29 cellular contexts compared by ENCODE assay signal in the genomic region with DNA sequence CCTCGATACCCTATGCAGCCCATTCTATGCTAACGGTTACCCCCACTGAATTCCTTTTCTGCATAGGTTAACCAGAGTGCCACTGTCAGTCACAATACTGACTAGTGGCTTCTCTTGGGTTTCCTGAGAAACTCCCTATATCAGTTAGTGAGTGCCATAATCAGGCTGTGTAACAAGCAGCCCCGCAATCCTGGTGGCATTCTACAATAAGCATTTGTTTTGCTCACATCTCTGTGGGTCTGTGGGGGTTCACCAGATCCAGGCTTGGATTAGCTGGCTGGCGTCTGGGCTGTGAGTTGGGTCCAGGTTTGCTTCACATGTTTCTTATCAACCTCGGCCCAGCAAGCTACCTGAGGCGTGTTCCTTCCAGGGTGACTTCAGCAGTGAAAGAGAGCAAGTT. TPM values are rescaled to one million over a fixed set of nuclear protein-coding genes. Genes with fewer than 3 reads are reported as not detected.
"Had no signal": no experiment of that assay in that cellular context is flagged by ENCODE, and none has a peak within 500 bp of the region (broad histone marks: within the 10 kb centered on the region; RNA-seq: fewer than 3 reads in every experiment).

No MANE protein-coding gene starts in this region.

- H3K4me1 Mint-ChIP-seq: activated T-helper 17 cell treated with anti-CD3 and anti-CD28 coated beads, Interleukin-2, amount 50 U/mL, for 72 hours had no signal

- H3K9me3 ChIP-seq: esophagus squamous epithelium, left ventricle myocardium inferior, testis, uterus had no signal

- H3K27me3 ChIP-seq: testis had no signal

- H3K27me3 Mint-ChIP-seq: activated naive CD4-positive, alpha-beta T cell treated with anti-CD3 and anti-CD28 coated beads, Interleukin-2, amount 50 U/mL, for 24 hours; activated naive CD8-positive, alpha-beta T cell treated with anti-CD3 and anti-CD28 coated beads, Interleukin-2, amount 50 U/mL, for 24 hours had no signal

- H3K27ac Mint-ChIP-seq: activated CD4-positive, alpha-beta memory T cell treated with anti-CD3 and anti-CD28 coated beads, Interleukin-2, amount 10 ng/mL, durations not matched to agents 7 days and 5 days; activated CD4-positive, alpha-beta T cell treated with anti-CD3 and anti-CD28 coated beads, Interleukin-2, amount 10 ng/mL, durations not matched to agents 7 days and 5 days; activated naive CD4-positive, alpha-beta T cell treated with anti-CD3 and anti-CD28 coated beads, Interleukin-2, amount 50 U/mL, for 24 hours; activated naive CD8-positive, alpha-beta T cell treated with anti-CD3 and anti-CD28 coated beads, Interleukin-2, amount 50 U/mL, for 24 hours; activated T-helper 17 cell treated with anti-CD3 and anti-CD28 coated beads, Interleukin-2, amount 50 U/mL, for 72 hours; WTC11 had no signal

- H3K27ac ChIP-seq: esophagus squamous epithelium, left ventricle myocardium inferior, testis, uterus had no signal

- ATAC-seq: activated naive CD8-positive, alpha-beta T cell treated with anti-CD3 and anti-CD28 coated beads, Interleukin-2, amount 50 U/mL, for 24 hours; activated T-cell treated with anti-CD3 and anti-CD28 coated beads, Interleukin-2, amount 50 U/mL, for 4 hours; activated T-helper 17 cell treated with anti-CD3 and anti-CD28 coated beads, Interleukin-2, amount 50 U/mL, for 72 hours; sciatic nerve; stimulated activated naive CD8-positive, alpha-beta T cell treated with anti-CD3 and anti-CD28 coated beads, Interleukin-15, Interleukin-2, amounts not matched to agents 100 U/mL and 50 U/mL, for 24 hours; T-helper 17 cell; WTC11 had no signal

- H3K36me3 Mint-ChIP-seq: activated naive CD4-positive, alpha-beta T cell treated with anti-CD3 and anti-CD28 coated beads, Interleukin-2, amount 50 U/mL, for 24 hours; WTC11 had no signal

- DNase-seq: activated CD4-positive, alpha-beta memory T cell treated with anti-CD3 and anti-CD28 coated beads, Interleukin-2, amount 10 ng/mL, durations not matched to agents 7 days and 5 days; activated CD4-positive, alpha-beta T cell treated with anti-CD3 and anti-CD28 coated beads for 1 hour; activated CD4-positive, alpha-beta T cell treated with anti-CD3 and anti-CD28 coated beads, Interleukin-2, amount 10 ng/mL, durations not matched to agents 7 days and 5 days; activated gamma-delta T cell treated with Interleukin-2 at 50 U/mL for 16 hours; activated naive CD8-positive, alpha-beta T cell treated with anti-CD3 and anti-CD28 coated beads, Interleukin-2, amount 50 U/mL, for 24 hours; activated T-cell treated with anti-CD3 and anti-CD28 coated beads, Interleukin-2, amount 50 U/mL, for 4 hours; amygdala; central memory CD4-positive, alpha-beta T cell; esophagus squamous epithelium; islet precursor cell; left ventricle myocardium inferior; posterior cingulate gyrus; stimulated activated CD4-positive, alpha-beta T cell treated with anti-CD3 and anti-CD28 coated beads, Interleukin-12 subunit alpha, Interleukin-12 subunit beta, amount 100 ng/mL, for 4 hours; stimulated activated CD4-positive, alpha-beta T cell treated with anti-CD3 and anti-CD28 coated beads, Interleukin-4, amount 100 ng/mL, for 1 hour; stimulated activated naive CD8-positive, alpha-beta T cell treated with anti-CD3 and anti-CD28 coated beads, Interleukin-15, Interleukin-2, amounts not matched to agents 100 U/mL and 50 U/mL, for 24 hours; T-helper 17 cell; T1000; testis; trophoblast cell; uterus had no signal

- H3K4me3 Mint-ChIP-seq: activated CD4-positive, alpha-beta memory T cell treated with anti-CD3 and anti-CD28 coated beads, Interleukin-2, amount 10 ng/mL, durations not matched to agents 7 days and 5 days; activated CD4-positive, alpha-beta T cell treated with anti-CD3 and anti-CD28 coated beads, Interleukin-2, amount 10 ng/mL, durations not matched to agents 7 days and 5 days; activated naive CD4-positive, alpha-beta T cell treated with anti-CD3 and anti-CD28 coated beads, Interleukin-2, amount 50 U/mL, for 24 hours; activated naive CD8-positive, alpha-beta T cell treated with anti-CD3 and anti-CD28 coated beads, Interleukin-2, amount 50 U/mL, for 24 hours; activated T-cell treated with anti-CD3 and anti-CD28 coated beads, Interleukin-2, amount 50 U/mL, for 4 hours; activated T-helper 17 cell treated with anti-CD3 and anti-CD28 coated beads, Interleukin-2, amount 50 U/mL, for 72 hours; T-helper 17 cell; WTC11 had no signal

- H3K36me3 ChIP-seq: esophagus squamous epithelium, left ventricle myocardium inferior, uterus had no signal

- H3K4me3 ChIP-seq: esophagus squamous epithelium, left ventricle myocardium inferior, lung, skin epidermis, testis, uterus had no signal

- H3K9me3 Mint-ChIP-seq: activated CD4-positive, alpha-beta memory T cell treated with anti-CD3 and anti-CD28 coated beads, Interleukin-2, amount 10 ng/mL, durations not matched to agents 7 days and 5 days; activated CD4-positive, alpha-beta T cell treated with anti-CD3 and anti-CD28 coated beads, Interleukin-2, amount 10 ng/mL, durations not matched to agents 7 days and 5 days; activated naive CD4-positive, alpha-beta T cell treated with anti-CD3 and anti-CD28 coated beads, Interleukin-2, amount 50 U/mL, for 24 hours; activated naive CD8-positive, alpha-beta T cell treated with anti-CD3 and anti-CD28 coated beads, Interleukin-2, amount 50 U/mL, for 24 hours; activated T-cell treated with anti-CD3 and anti-CD28 coated beads, Interleukin-2, amount 50 U/mL, for 4 hours; activated T-helper 17 cell treated with anti-CD3 and anti-CD28 coated beads, Interleukin-2, amount 50 U/mL, for 72 hours; WTC11 had no signal

- H3K4me1 ChIP-seq: uterus had no signal

RNA-seq across cellular contexts. Expression of a gene that starts 42.4 kb away (rescaled TPM):
- total RNA-seq: activated CD4-positive, alpha-beta memory T cell treated with anti-CD3 and anti-CD28 coated beads, Interleukin-2, amount 10 ng/mL, durations not matched to agents 7 days and 5 days; activated CD4-positive, alpha-beta T cell treated with anti-CD3 and anti-CD28 coated beads, Interleukin-2, amount 10 ng/mL, durations not matched to agents 7 days and 5 days; activated T-cell treated with anti-CD3 and anti-CD28 coated beads, Interleukin-2, amount 50 U/mL, for 4 hours; activated T-helper 17 cell treated with anti-CD3 and anti-CD28 coated beads, Interleukin-2, amount 50 U/mL, for 72 hours; frontal cortex; left ventricle myocardium inferior; mucosa of gallbladder; omental fat pad; sciatic nerve; T-helper 17 cell; testis; uterus had no signal
